ENCODE assay signal across 33 cellular contexts in genomic region chrX:104211187-104211586, GRCh38. TPM values are rescaled to one million over a fixed set of nuclear protein-coding genes. Genes with fewer than 3 reads are reported as not detected.
"Had no signal": no experiment of that assay in that cellular context is flagged by ENCODE, and none has a peak within 500 bp of the region (broad histone marks: within the 10 kb centered on the region; RNA-seq: fewer than 3 reads in every experiment).

No MANE protein-coding gene starts in this region.

- H3K36me3 ChIP-seq: esophagus muscularis mucosa, gastrocnemius medialis had no signal

- H3K4me1 ChIP-seq: body of pancreas, esophagus muscularis mucosa, foreskin keratinocyte, gastrocnemius medialis had no signal

- H3K27ac ChIP-seq: body of pancreas, esophagus muscularis mucosa, foreskin keratinocyte, gastrocnemius medialis had no signal

- H3K27ac Mint-ChIP-seq: activated CD4-positive, alpha-beta memory T cell treated with anti-CD3 and anti-CD28 coated beads, Interleukin-2, amount 10 ng/mL, durations not matched to agents 7 days and 5 days; activated CD4-positive, alpha-beta T cell treated with anti-CD3 and anti-CD28 coated beads for 36 hours; activated naive CD8-positive, alpha-beta T cell; activated T-helper 17 cell treated with anti-CD3 and anti-CD28 coated beads, Interleukin-2, amount 50 U/mL, for 72 hours; effector memory CD8-positive, alpha-beta T cell had no signal

- H3K27me3 ChIP-seq: body of pancreas, esophagus muscularis mucosa, foreskin keratinocyte had no signal

- H3K4me3 ChIP-seq: body of pancreas, esophagus muscularis mucosa, gastrocnemius medialis had no signal

- H3K27me3 Mint-ChIP-seq: activated CD4-positive, alpha-beta memory T cell treated with anti-CD3 and anti-CD28 coated beads, Interleukin-2, amount 10 ng/mL, durations not matched to agents 7 days and 5 days; activated CD4-positive, alpha-beta T cell treated with anti-CD3 and anti-CD28 coated beads for 36 hours; activated CD4-positive, alpha-beta T cell treated with anti-CD3 and anti-CD28 coated beads, Interleukin-2, amount 10 ng/mL, durations not matched to agents 7 days and 5 days; activated T-helper 17 cell treated with anti-CD3 and anti-CD28 coated beads, Interleukin-2, amount 50 U/mL, for 72 hours had no signal

- H3K4me3 Mint-ChIP-seq: activated CD4-positive, alpha-beta memory T cell treated with anti-CD3 and anti-CD28 coated beads, Interleukin-2, amount 10 ng/mL, durations not matched to agents 7 days and 5 days; activated CD4-positive, alpha-beta T cell treated with anti-CD3 and anti-CD28 coated beads for 36 hours; activated CD4-positive, alpha-beta T cell treated with anti-CD3 and anti-CD28 coated beads, Interleukin-2, amount 10 ng/mL, durations not matched to agents 7 days and 5 days; activated naive CD8-positive, alpha-beta T cell; activated T-cell treated with anti-CD3 and anti-CD28 coated beads, Interleukin-2, amount 50 U/mL, for 4 hours; activated T-helper 17 cell treated with anti-CD3 and anti-CD28 coated beads, Interleukin-2, amount 50 U/mL, for 72 hours; effector memory CD8-positive, alpha-beta T cell had no signal

- FAIRE-seq: colon had no signal

- H3K9me3 ChIP-seq: body of pancreas, esophagus muscularis mucosa, gastrocnemius medialis had no signal

- H3K4me1 Mint-ChIP-seq: activated CD4-positive, alpha-beta memory T cell treated with anti-CD3 and anti-CD28 coated beads, Interleukin-2, amount 10 ng/mL, durations not matched to agents 7 days and 5 days; activated CD4-positive, alpha-beta T cell treated with anti-CD3 and anti-CD28 coated beads for 36 hours; activated CD4-positive, alpha-beta T cell treated with anti-CD3 and anti-CD28 coated beads, Interleukin-2, amount 10 ng/mL, durations not matched to agents 7 days and 5 days; activated T-helper 17 cell treated with anti-CD3 and anti-CD28 coated beads, Interleukin-2, amount 50 U/mL, for 72 hours had no signal

- H3K9me3 Mint-ChIP-seq: activated CD4-positive, alpha-beta memory T cell treated with anti-CD3 and anti-CD28 coated beads, Interleukin-2, amount 10 ng/mL, durations not matched to agents 7 days and 5 days; activated CD4-positive, alpha-beta T cell treated with anti-CD3 and anti-CD28 coated beads, Interleukin-2, amount 10 ng/mL, durations not matched to agents 7 days and 5 days; activated T-cell treated with anti-CD3 and anti-CD28 coated beads, Interleukin-2, amount 50 U/mL, for 4 hours; activated T-helper 17 cell treated with anti-CD3 and anti-CD28 coated beads, Interleukin-2, amount 50 U/mL, for 72 hours; effector memory CD8-positive, alpha-beta T cell had no signal

- H3K36me3 Mint-ChIP-seq: activated naive CD8-positive, alpha-beta T cell had no signal

- ATAC-seq: activated CD4-positive, alpha-beta T cell treated with anti-CD3 and anti-CD28 coated beads for 36 hours; activated T-cell treated with anti-CD3 and anti-CD28 coated beads, Interleukin-2, amount 50 U/mL, for 4 hours; activated T-helper 17 cell treated with anti-CD3 and anti-CD28 coated beads, Interleukin-2, amount 50 U/mL, for 72 hours; body of pancreas; effector memory CD8-positive, alpha-beta T cell; foreskin keratinocyte; gastrocnemius medialis had no signal

- DNase-seq: activated CD4-positive, alpha-beta memory T cell treated with anti-CD3 and anti-CD28 coated beads, Interleukin-2, amount 10 ng/mL, durations not matched to agents 7 days and 5 days; activated CD4-positive, alpha-beta T cell treated with anti-CD3 and anti-CD28 coated beads for 36 hours; activated CD4-positive, alpha-beta T cell treated with anti-CD3 and anti-CD28 coated beads, Interleukin-2, amount 10 ng/mL, durations not matched to agents 7 days and 5 days; activated CD4-positive, alpha-beta T cell treated with anti-CD3 and anti-CD28 coated beads, Interleukin-2, amount 50 U/mL, for 4 hours; activated CD4-positive, CD25-positive, alpha-beta regulatory T cell; activated CD4-positive, CD25-positive, alpha-beta regulatory T cell treated with anti-CD3 and anti-CD28 coated beads, Interleukin-2, amount 50 U/mL, for 72 hours; activated CD8-positive, alpha-beta memory T cell treated with anti-CD3 and anti-CD28 coated beads, Interleukin-2, amount 50 U/mL, for 48 hours; activated effector memory CD4-positive, alpha-beta T cell treated with Interleukin-2 at 50 U/mL for 16 hours; activated gamma-delta T cell treated with Interleukin-2 at 50 U/mL for 16 hours; activated naive CD4-positive, alpha-beta T cell treated with anti-CD3 and anti-CD28 coated beads, Interleukin-2, amount 50 U/mL, for 16 hours; activated naive CD4-positive, alpha-beta T cell treated with Interleukin-2 at 50 U/mL for 16 hours; activated T-cell treated with anti-CD3 and anti-CD28 coated beads for 4 hours; activated T-cell treated with anti-CD3 and anti-CD28 coated beads, Interleukin-2, amount 50 U/mL, for 4 hours; amniotic stem cell; anterior cingulate cortex; body of pancreas; caudate nucleus; cortex of kidney; dermis blood vessel endothelial cell; effector CD4-positive, alpha-beta T cell; effector memory CD8-positive, alpha-beta T cell; erythroblast; foreskin keratinocyte; gastrocnemius medialis; glutamatergic neuron; T-helper 2 cell had no signal

RNA-seq across cellular contexts. Expression of gene ESX1, which starts 43.5 kb away (rescaled TPM):
- total RNA-seq: activated CD4-positive, alpha-beta memory T cell treated with anti-CD3 and anti-CD28 coated beads, Interleukin-2, amount 10 ng/mL, durations not matched to agents 7 days and 5 days; activated CD4-positive, alpha-beta T cell treated with anti-CD3 and anti-CD28 coated beads for 36 hours; activated CD4-positive, alpha-beta T cell treated with anti-CD3 and anti-CD28 coated beads, Interleukin-2, amount 10 ng/mL, durations not matched to agents 7 days and 5 days; activated T-cell treated with anti-CD3 and anti-CD28 coated beads, Interleukin-2, amount 50 U/mL, for 4 hours; activated T-helper 17 cell treated with anti-CD3 and anti-CD28 coated beads, Interleukin-2, amount 50 U/mL, for 72 hours; body of pancreas; chondrocyte; dermis blood vessel endothelial cell; esophagus muscularis mucosa; foreskin keratinocyte; gastrocnemius medialis; T-helper 1 cell treated with Interleukin-12 subunit alpha and Interleukin-12 subunit beta and Interleukin-4 antibody, amounts not matched to agents 30 ng/mL and 1 ng/mL, for 36 hours had no signal
- polyA plus RNA-seq: adipose tissue, foreskin keratinocyte had no signal
